ENCODE assay signal across 20 cellular contexts in the genomic region with DNA sequence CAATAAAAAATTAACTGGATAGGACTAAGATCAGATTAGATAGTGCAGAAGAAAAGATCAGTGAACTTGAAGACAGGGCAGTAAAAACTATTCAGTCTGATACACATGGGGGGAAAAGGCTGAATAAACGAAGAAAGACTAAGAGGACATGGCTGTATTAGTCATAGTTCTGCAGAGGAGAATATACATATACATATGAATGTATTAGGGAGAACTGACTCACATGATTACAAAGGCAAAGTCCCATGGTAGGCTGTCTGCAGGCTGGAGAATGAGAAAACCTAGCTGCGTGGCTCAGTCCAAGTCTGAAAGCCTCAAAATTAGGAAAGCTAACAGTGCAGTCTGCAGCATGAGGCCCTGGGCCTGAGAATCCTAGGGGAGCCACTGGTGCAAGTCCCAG.
"Had no signal": no experiment of that assay in that cellular context is flagged by ENCODE, and none has a peak within 500 bp of the region (broad histone marks: within the 10 kb centered on the region; RNA-seq: fewer than 3 reads in every experiment).

No MANE protein-coding gene starts in this region.

- H3K4me1 Mint-ChIP-seq: naive thymus-derived CD4-positive, alpha-beta T cell had no signal

- H3K4me3 ChIP-seq: colonic mucosa, esophagus muscularis mucosa, heart left ventricle, pancreas, tibial artery, upper lobe of left lung, uterus had no signal

- H3K4me1 ChIP-seq: colonic mucosa, esophagus muscularis mucosa, heart left ventricle, pancreas, tibial artery, upper lobe of left lung, uterus had no signal

- H3K9me3 ChIP-seq: colonic mucosa, esophagus muscularis mucosa, heart left ventricle, pancreas, tibial artery, upper lobe of left lung, uterus had no signal

- ATAC-seq: heart left ventricle; naive thymus-derived CD4-positive, alpha-beta T cell; pancreas; right cardiac atrium had no signal

- H3K36me3 ChIP-seq: colonic mucosa, esophagus muscularis mucosa, heart left ventricle, pancreas, tibial artery, upper lobe of left lung, uterus had no signal

- DNase-seq: cerebellar nuclear complex; colonic mucosa; dermis blood vessel endothelial cell; effector CD4-positive, alpha-beta T cell; foreskin fibroblast; heart left ventricle; hippocampal formation; kidney glomerular epithelial cell; mammary epithelial cell; naive thymus-derived CD4-positive, alpha-beta T cell; pancreas; right cardiac atrium; small intestine; stimulated activated CD4-positive, alpha-beta T cell treated with anti-CD3 and anti-CD28 coated beads, Interleukin-12 subunit alpha, Interleukin-12 subunit beta, amount 100 ng/mL, for 4 hours; stimulated activated naive CD4-positive, alpha-beta T cell treated with Interleukin-2 at 50 U/mL for 16 hours; tibial artery; upper lobe of left lung; uterus had no signal

- H3K27me3 ChIP-seq: colonic mucosa, heart left ventricle, tibial artery, upper lobe of left lung, uterus had no signal

- H3K27ac ChIP-seq: colonic mucosa, esophagus muscularis mucosa, heart left ventricle, pancreas, tibial artery, upper lobe of left lung, uterus had no signal

- H3K36me3 Mint-ChIP-seq: naive thymus-derived CD4-positive, alpha-beta T cell had no signal

- H3K4me3 Mint-ChIP-seq: naive thymus-derived CD4-positive, alpha-beta T cell had no signal

- H3K27ac Mint-ChIP-seq: progenitor cell of endocrine pancreas had no signal
